In the genomic region with DNA sequence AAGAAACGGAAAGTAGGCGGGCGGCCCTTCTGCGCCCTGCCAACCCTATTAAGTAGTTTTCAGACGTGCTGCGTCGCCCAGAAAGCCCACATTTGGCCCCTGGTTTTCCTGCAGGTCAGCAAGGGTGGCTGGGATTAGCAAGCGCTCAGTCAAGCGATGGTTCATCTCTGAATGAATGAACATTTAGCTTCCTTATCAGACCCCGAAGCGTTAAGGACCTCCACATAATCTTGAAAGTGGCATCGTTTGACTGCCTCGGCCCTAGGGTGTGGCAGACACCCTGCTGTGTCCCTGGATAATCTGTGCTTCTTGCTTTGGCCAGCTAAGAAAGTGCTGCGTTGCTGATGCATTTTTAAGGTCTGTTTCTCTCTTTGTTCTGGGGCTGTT, we compare ENCODE assay signal across 8 cellular contexts. TPM values are rescaled to one million over a fixed set of nuclear protein-coding genes. Genes with fewer than 3 reads are reported as not detected.
A peak's percentile ranks its signal among the peaks of the same experiment; 100 is the strongest.
DNase-seq lines count a peak whose midpoint lies in the region; ATAC-seq and TF ChIP-seq lines count a peak whose summit lies in the region.

No MANE protein-coding gene starts in this region.

- H3K9me2 ChIP-seq in GM23338 (ENCODE audit: insufficient read depth): no peaks in the 10 kb centered on the region

- peaks cover 17% of the 10 kb centered on the region; the same call in 1 of the 2 replicates for H3K79me2 ChIP-seq in GM23338 (replicated peaks; ENCODE audit: insufficient read depth)

- no peak for TF ChIP-seq CTCF in GM23338 (conservative IDR thresholded peaks at IDR 0.05; ENCODE audit: low read depth in 2 of 2)
- TF ChIP-seq CTCF in WERI-Rb-1 (IDR thresholded peaks at IDR 0.05; ENCODE audit: low read depth, low read length): no peak

- no peaks in the 10 kb centered on the region for H3K9me3 ChIP-seq in WERI-Rb-1 (ENCODE audit: severe bottlenecking)

- no peaks in the 10 kb centered on the region for H3F3A ChIP-seq in GM23338 (replicated peaks; ENCODE audit: low read depth)

- H3K4me1 ChIP-seq in GM23338 (ENCODE audit: insufficient read depth): no peaks in the 10 kb centered on the region; the same call in 1 of the 2 replicates

- H4K20me1 ChIP-seq in GM23338 (replicated peaks; ENCODE audit: insufficient read depth): peaks cover 8% of the 10 kb centered on the region

- in situ Hi-C loops in ACHN (cut with HindIII; ENCODE audit: low pct_ligation_motif_present, low pct_unique_long_range_greater_than_20kb, low sequenced_read_pairs): no loop called here

- H3K27me3 ChIP-seq in GM23338 (ENCODE audit: insufficient read depth): no peaks in the 10 kb centered on the region
- H3K27me3 ChIP-seq in WERI-Rb-1 (ENCODE audit: insufficient read depth, low read depth, severe bottlenecking): no peaks in the 10 kb centered on the region

- peaks cover 30% of the 10 kb centered on the region for H3K36me3 Mint-ChIP-seq in GM23338 (ENCODE audit: low read depth)
- H3K36me3 Mint-ChIP-seq in stimulated activated naive B cell treated with anti-CD40 and anti-IgM and Interleukin-4, amounts not matched to agents 10 μg/mL and 1 μg/mL and 100 μg/mL, for 72 hours: peaks cover 18 to 27% of the 10 kb centered on the region in 2 donors

- no peaks in the 10 kb centered on the region; the same call in 2 of the 3 replicates for H3K9me3 Mint-ChIP-seq in GM23338
- H3K9me3 Mint-ChIP-seq in stimulated activated naive B cell treated with anti-CD40 and anti-IgM and Interleukin-4, amounts not matched to agents 10 μg/mL and 1 μg/mL and 100 μg/mL, for 72 hours: no peaks in the 10 kb centered on the region

- ATAC-seq in GM23338: no peak
- ATAC-seq in stimulated activated naive B cell treated with anti-CD40 and anti-IgM and Interleukin-4, amounts not matched to agents 10 μg/mL and 1 μg/mL and 100 μg/mL, for 72 hours (replicated peaks): peak; percentile 20 to 33

- H3K4me3 ChIP-seq in GM23338: peak overlapping the region; percentile 94
- H3K4me3 ChIP-seq in WERI-Rb-1 (ENCODE audit: low read depth, low read length): peak overlapping the region; percentile 80
- peak overlapping the region; percentile 81 for H3K4me3 ChIP-seq in iPS-11a (ENCODE audit: low read depth, low read length)

- H2AFZ ChIP-seq in GM23338: peak overlapping the region; percentile 76; the same call in 1 of the 2 replicates

- peak; percentile 11 for DNase-seq in ACHN
- DNase-seq in GM23338 (ENCODE audit: low spot score): no peak
- DNase-seq in WERI-Rb-1: peak; percentile 24
- DNase-seq in stimulated activated naive B cell treated with anti-CD40 and anti-IgM and Interleukin-4, amounts not matched to agents 10 μg/mL and 1 μg/mL and 100 μg/mL, for 72 hours: no peak
- DNase-seq in NCI-H524 treated with DMSO at 0.1 percent for 48 hours (lab: John Stamatoyannopoulos, UW): no peak
- DNase-seq in COLO829 (ENCODE audit: low spot score): no peak
- DNase-seq in SHP77 (lab: John Stamatoyannopoulos, UW): no peak

- H3K4me3 Mint-ChIP-seq in GM23338: peak overlapping the region; percentile 80
- H3K4me3 Mint-ChIP-seq in stimulated activated naive B cell treated with anti-CD40 and anti-IgM and Interleukin-4, amounts not matched to agents 10 μg/mL and 1 μg/mL and 100 μg/mL, for 72 hours: peak overlapping the region; percentile 89 to 94

- H3K4me1 Mint-ChIP-seq in GM23338: peaks cover 6% of the 10 kb centered on the region; the same call in 2 of the 3 replicates
- peaks cover 13 to 24% of the 10 kb centered on the region in 2 donors for H3K4me1 Mint-ChIP-seq in stimulated activated naive B cell treated with anti-CD40 and anti-IgM and Interleukin-4, amounts not matched to agents 10 μg/mL and 1 μg/mL and 100 μg/mL, for 72 hours

- H3K27ac ChIP-seq in GM23338 (ENCODE audit: low read depth): no peak overlapping the region
- H3K27ac ChIP-seq in WERI-Rb-1: no peak overlapping the region

- H3K36me3 ChIP-seq in GM23338 (ENCODE audit: insufficient read depth) (no peaks in the 10 kb centered on the region), WERI-Rb-1 (peaks cover 28% of the 10 kb centered on the region)

- H3K4me2 ChIP-seq in GM23338: peak overlapping the region; percentile 99

- no peak overlapping the region for H3K27ac Mint-ChIP-seq in GM23338
- peak overlapping the region; percentile 97 for H3K27ac Mint-ChIP-seq in stimulated activated naive B cell treated with anti-CD40 and anti-IgM and Interleukin-4, amounts not matched to agents 10 μg/mL and 1 μg/mL and 100 μg/mL, for 72 hours

- H3K27me3 Mint-ChIP-seq in GM23338 (ENCODE audit: insufficient read depth, low read depth, poor library complexity): peaks cover 12% of the 10 kb centered on the region
- H3K27me3 Mint-ChIP-seq in stimulated activated naive B cell treated with anti-CD40 and anti-IgM and Interleukin-4, amounts not matched to agents 10 μg/mL and 1 μg/mL and 100 μg/mL, for 72 hours: no peaks in the 10 kb centered on the region

TF ChIP-seq in GM23338, 12 proteins besides CTCF, POLR2A, EP300 and RAD21 (continues in another document):
- TF ChIP-seq ZNF114 (CRISPR knock-in tag; IDR thresholded peaks at IDR 0.05): no peak
- no peak for TF ChIP-seq CREB1 (CRISPR knock-in tag; IDR thresholded peaks at IDR 0.05; ENCODE audit: low read depth)
- no peak for TF ChIP-seq REST (IDR thresholded peaks at IDR 0.05; ENCODE audit: unreplicated experiment)

RNA-seq across cellular contexts. Expression of gene TOR1B, which starts 0.7 kb away (rescaled TPM):
- 36.2 and 42.4 TPM in 2 replicates for total RNA-seq in GM23338 (2014; rRNA removed; shearing (Covaris generic))
- polyA plus RNA-seq in GM23338 (2016; fragmentation: Nextera tagmentation; extraction: Ambion mirVana): 8.8 and 10.6 TPM in 2 replicates

RNA-seq across cellular contexts. Expression of gene TOR1A, which starts 20.3 kb away (rescaled TPM):
- total RNA-seq in GM23338 (2014; rRNA removed; shearing (Covaris generic)): 33.9 and 45.7 TPM in 2 replicates
- polyA plus RNA-seq in GM23338 (2016; fragmentation: Nextera tagmentation; extraction: Ambion mirVana): 23.6 and 24.2 TPM in 2 replicates

RNA-seq across cellular contexts. Expression of gene C9orf78, which starts 31.4 kb away (rescaled TPM):
- total RNA-seq in GM23338 (2014; rRNA removed; shearing (Covaris generic)): 34.4 and 46.1 TPM in 2 replicates
- 72.8 and 84.6 TPM in 2 replicates for polyA plus RNA-seq in GM23338 (2016; fragmentation: Nextera tagmentation; extraction: Ambion mirVana)

RNA-seq across cellular contexts. Expression of gene USP20, which starts 31.6 kb away (rescaled TPM):
- 12.0 and 13.0 TPM in 2 replicates for total RNA-seq in GM23338 (2014; rRNA removed; shearing (Covaris generic))
- polyA plus RNA-seq in GM23338 (2016; fragmentation: Nextera tagmentation; extraction: Ambion mirVana): 9.9 and 10.4 TPM in 2 replicates

RNA-seq across cellular contexts. Expression of gene PTGES, which starts 50.8 kb away (rescaled TPM):
- total RNA-seq in GM23338 (2014; rRNA removed; shearing (Covaris generic)): 3.6 and 3.9 TPM in 2 replicates
- 2.8 and 3.3 TPM in 2 replicates for polyA plus RNA-seq in GM23338 (2016; fragmentation: Nextera tagmentation; extraction: Ambion mirVana)

Comparison
In these comparisons a context has a peak if more than half of its experiments do, and no peak if none do; other contexts are left out.
1. DNase-seq: peak in ACHN (single experiment) and WERI-Rb-1 (single experiment); none in GM23338 (single experiment), stimulated activated naive B cell treated with anti-CD40 and anti-IgM and Interleukin-4, amounts not matched to agents 10 μg/mL and 1 μg/mL and 100 μg/mL, for 72 hours (single experiment), NCI-H524 treated with DMSO at 0.1 percent for 48 hours (single experiment), COLO829 (single experiment) and SHP77 (0 of 2).
2. Peak in every context shown above with its lines, with median percentiles within 50 percentile points of each other: H3K4me3 ChIP-seq.